ENCODE assay signal across 19 cellular contexts in genomic region chr3:125245521-125245920, GRCh38.
"Had no signal": no experiment of that assay in that cellular context is flagged by ENCODE, and none has a peak within 500 bp of the region (broad histone marks: within the 10 kb centered on the region; RNA-seq: fewer than 3 reads in every experiment).

No MANE protein-coding gene starts in this region.

- H3K4me3 ChIP-seq: lung, neural progenitor cell, pancreas had no signal

- DNase-seq: activated CD4-positive, alpha-beta T cell treated with anti-CD3 and anti-CD28 coated beads for 36 hours; activated CD8-positive, alpha-beta memory T cell treated with anti-CD3 and anti-CD28 coated beads, Interleukin-2, amount 50 U/mL, for 48 hours; activated CD8-positive, alpha-beta T cell treated with anti-CD3 and anti-CD28 coated beads, Interleukin-2, amount 10 ng/mL, durations not matched to agents 7 days and 5 days; central memory CD4-positive, alpha-beta T cell; dermis blood vessel endothelial cell; endodermal cell; erythroblast; glutamatergic neuron; immature natural killer cell; left colon; midbrain; pancreas; retina; small intestine; T1000; trophoblast cell; WERI-Rb-1 had no signal

- H3K27me3 Mint-ChIP-seq: activated CD4-positive, alpha-beta T cell treated with anti-CD3 and anti-CD28 coated beads for 36 hours had no signal

- H3K4me3 Mint-ChIP-seq: activated CD4-positive, alpha-beta T cell treated with anti-CD3 and anti-CD28 coated beads for 36 hours; activated CD8-positive, alpha-beta T cell treated with anti-CD3 and anti-CD28 coated beads, Interleukin-2, amount 10 ng/mL, durations not matched to agents 7 days and 5 days; endodermal cell; immature natural killer cell; neural progenitor cell had no signal

- H3K4me1 Mint-ChIP-seq: activated CD4-positive, alpha-beta T cell treated with anti-CD3 and anti-CD28 coated beads for 36 hours; endodermal cell; neural progenitor cell had no signal

- ATAC-seq: activated CD4-positive, alpha-beta T cell treated with anti-CD3 and anti-CD28 coated beads for 36 hours; activated CD8-positive, alpha-beta T cell treated with anti-CD3 and anti-CD28 coated beads, Interleukin-2, amount 10 ng/mL, durations not matched to agents 7 days and 5 days; left colon; pancreas had no signal

- H3K9me3 Mint-ChIP-seq: endodermal cell, immature natural killer cell, neural progenitor cell had no signal

- H3K27ac Mint-ChIP-seq: activated CD4-positive, alpha-beta T cell treated with anti-CD3 and anti-CD28 coated beads for 36 hours; activated CD8-positive, alpha-beta T cell treated with anti-CD3 and anti-CD28 coated beads, Interleukin-2, amount 10 ng/mL, durations not matched to agents 7 days and 5 days; endodermal cell; neural progenitor cell had no signal

- FAIRE-seq: pancreas, small intestine had no signal

- H3K27ac ChIP-seq: neural progenitor cell, pancreas, WERI-Rb-1 had no signal
